ENCODE assay signal across 1 cellular context in the genomic region with DNA sequence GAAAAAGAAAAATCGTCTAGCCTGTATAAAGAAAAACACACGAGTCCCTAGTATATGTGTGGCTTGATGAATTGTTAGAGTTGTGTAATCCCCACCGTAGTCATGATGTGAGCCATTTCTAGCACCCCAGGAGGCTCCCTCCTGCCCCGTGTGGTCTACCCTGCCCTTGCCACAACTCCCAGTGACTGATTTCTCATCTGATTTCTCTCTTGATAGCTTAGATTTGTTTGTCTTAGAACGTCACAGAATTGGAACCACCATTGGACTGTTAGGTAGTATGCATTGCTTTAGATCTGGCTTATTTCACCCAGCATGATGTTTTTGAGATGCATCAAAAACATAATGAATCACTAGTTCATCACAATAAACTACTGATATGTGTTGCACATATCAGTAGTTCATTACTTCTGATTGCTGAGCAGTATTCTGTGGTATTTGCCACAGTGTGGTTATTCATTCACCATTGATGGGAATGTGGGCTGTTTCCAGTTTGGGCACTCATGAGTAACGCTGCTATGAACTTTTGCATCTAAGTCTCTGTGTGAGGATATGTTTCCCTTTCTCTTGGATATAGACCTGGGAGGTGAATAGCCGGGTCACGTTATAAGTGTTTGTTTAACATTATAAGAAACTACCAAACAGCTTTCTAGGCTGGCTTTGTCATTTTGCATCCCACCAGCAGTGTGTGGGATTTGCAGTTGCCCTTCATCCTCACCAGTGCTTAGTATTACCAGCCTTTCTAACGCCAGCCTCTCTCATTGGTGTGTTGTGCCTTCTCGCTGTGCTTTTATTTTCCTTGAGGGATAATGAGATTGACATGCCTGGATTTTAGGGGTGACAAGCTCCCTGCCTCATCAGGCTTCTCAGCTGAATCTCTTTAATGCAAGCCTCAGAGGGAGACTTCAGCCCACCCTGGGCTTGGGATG.
TF ChIP-seq lines count a peak whose summit lies in the region.

No MANE protein-coding gene starts in this region.

TF ChIP-seq in HCT116, 20 proteins besides CTCF, POLR2A, EP300 and RAD21 (continued from another document):
- TF ChIP-seq, protein P1, sequence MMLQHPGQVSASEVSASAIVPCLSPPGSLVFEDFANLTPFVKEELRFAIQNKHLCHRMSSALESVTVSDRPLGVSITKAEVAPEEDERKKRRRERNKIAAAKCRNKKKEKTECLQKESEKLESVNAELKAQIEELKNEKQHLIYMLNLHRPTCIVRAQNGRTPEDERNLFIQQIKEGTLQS (IDR thresholded peaks at IDR 0.05), result no peak
- no peak for TF ChIP-seq EZH2phosphoT487 (IDR thresholded peaks at IDR 0.05; ENCODE audit: borderline replicate concordance)
- TF ChIP-seq CBX3 (IDR thresholded peaks at IDR 0.05; ENCODE audit: low read depth), result no peak
- no peak for TF ChIP-seq POLR2AphosphoS5 (IDR thresholded peaks at IDR 0.05; ENCODE audit: low read depth, low read length)
- TF ChIP-seq ELF1 (IDR thresholded peaks at IDR 0.05; ENCODE audit: borderline replicate concordance, low read depth), result no peak
- no peak for TF ChIP-seq CEBPB (IDR thresholded peaks at IDR 0.05; ENCODE audit: low read depth)
- TF ChIP-seq, protein P2, sequence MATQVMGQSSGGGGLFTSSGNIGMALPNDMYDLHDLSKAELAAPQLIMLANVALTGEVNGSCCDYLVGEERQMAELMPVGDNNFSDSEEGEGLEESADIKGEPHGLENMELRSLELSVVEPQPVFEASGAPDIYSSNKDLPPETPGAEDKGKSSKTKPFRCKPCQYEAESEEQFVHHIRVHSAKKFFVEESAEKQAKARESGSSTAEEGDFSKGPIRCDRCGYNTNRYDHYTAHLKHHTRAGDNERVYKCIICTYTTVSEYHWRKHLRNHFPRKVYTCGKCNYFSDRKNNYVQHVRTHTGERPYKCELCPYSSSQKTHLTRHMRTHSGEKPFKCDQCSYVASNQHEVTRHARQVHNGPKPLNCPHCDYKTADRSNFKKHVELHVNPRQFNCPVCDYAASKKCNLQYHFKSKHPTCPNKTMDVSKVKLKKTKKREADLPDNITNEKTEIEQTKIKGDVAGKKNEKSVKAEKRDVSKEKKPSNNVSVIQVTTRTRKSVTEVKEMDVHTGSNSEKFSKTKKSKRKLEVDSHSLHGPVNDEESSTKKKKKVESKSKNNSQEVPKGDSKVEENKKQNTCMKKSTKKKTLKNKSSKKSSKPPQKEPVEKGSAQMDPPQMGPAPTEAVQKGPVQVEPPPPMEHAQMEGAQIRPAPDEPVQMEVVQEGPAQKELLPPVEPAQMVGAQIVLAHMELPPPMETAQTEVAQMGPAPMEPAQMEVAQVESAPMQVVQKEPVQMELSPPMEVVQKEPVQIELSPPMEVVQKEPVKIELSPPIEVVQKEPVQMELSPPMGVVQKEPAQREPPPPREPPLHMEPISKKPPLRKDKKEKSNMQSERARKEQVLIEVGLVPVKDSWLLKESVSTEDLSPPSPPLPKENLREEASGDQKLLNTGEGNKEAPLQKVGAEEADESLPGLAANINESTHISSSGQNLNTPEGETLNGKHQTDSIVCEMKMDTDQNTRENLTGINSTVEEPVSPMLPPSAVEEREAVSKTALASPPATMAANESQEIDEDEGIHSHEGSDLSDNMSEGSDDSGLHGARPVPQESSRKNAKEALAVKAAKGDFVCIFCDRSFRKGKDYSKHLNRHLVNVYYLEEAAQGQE (IDR thresholded peaks at IDR 0.05; ENCODE audit: low read depth), result no peak
- no peak for TF ChIP-seq YY1 (IDR thresholded peaks at IDR 0.05; ENCODE audit: extremely low read depth, insufficient replicate concordance, low read depth, low read length)
- TF ChIP-seq, protein P3, sequence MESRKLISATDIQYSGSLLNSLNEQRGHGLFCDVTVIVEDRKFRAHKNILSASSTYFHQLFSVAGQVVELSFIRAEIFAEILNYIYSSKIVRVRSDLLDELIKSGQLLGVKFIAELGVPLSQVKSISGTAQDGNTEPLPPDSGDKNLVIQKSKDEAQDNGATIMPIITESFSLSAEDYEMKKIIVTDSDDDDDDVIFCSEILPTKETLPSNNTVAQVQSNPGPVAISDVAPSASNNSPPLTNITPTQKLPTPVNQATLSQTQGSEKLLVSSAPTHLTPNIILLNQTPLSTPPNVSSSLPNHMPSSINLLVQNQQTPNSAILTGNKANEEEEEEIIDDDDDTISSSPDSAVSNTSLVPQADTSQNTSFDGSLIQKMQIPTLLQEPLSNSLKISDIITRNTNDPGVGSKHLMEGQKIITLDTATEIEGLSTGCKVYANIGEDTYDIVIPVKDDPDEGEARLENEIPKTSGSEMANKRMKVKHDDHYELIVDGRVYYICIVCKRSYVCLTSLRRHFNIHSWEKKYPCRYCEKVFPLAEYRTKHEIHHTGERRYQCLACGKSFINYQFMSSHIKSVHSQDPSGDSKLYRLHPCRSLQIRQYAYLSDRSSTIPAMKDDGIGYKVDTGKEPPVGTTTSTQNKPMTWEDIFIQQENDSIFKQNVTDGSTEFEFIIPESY (IDR thresholded peaks at IDR 0.05; ENCODE audit: extremely low read depth, insufficient replicate concordance, low read length), result no peak
